ENCODE assay signal across 8 cellular contexts in the genomic region with DNA sequence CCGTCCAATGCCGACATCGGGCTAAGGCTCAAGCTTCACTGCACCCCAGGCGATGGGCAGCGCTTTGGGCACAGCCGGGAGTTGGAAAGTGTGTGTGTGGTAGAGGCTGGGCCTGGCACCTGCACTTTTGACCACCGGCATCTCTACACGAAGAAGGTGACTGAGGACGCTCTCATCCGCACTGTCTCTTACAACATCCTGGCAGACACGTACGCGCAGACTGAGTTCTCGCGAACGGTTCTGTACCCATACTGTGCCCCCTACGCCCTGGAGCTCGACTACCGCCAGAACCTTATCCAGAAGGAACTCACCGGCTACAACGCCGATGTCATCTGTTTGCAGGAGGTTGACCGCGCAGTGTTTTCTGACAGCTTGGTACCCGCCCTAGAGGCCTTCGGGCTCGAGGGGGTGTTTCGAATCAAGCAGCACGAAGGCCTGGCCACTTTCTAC. TPM values are rescaled to one million over a fixed set of nuclear protein-coding genes. Genes with fewer than 3 reads are reported as not detected.
DNase-seq lines count a peak whose midpoint lies in the region; ATAC-seq and TF ChIP-seq lines count a peak whose summit lies in the region.

No MANE protein-coding gene starts in this region.

- H3K4me1 ChIP-seq in IMR-90 (ENCODE audit: control insufficient read depth, insufficient read depth, low read length): peaks cover 1% of the 10 kb centered on the region; the same call in 1 of the 2 replicates
- peaks cover 13% of the 10 kb centered on the region for H3K4me1 ChIP-seq in endocrine pancreas (ENCODE audit: control insufficient read depth, insufficient read depth, low read length)
- H3K4me1 ChIP-seq in tibial nerve: peaks cover 0 to 41% (median 17%) of the 10 kb centered on the region in 4 donors

- H3K79me1 ChIP-seq in IMR-90 (ENCODE audit: low read depth in 1 of 2, low read length in 2 of 2): peaks cover 6 to 26% of the 10 kb centered on the region in 2 experiments

- H3K18ac ChIP-seq in IMR-90 (ENCODE audit: low read depth, low read length): no peak overlapping the region

- H3K9me3 Mint-ChIP-seq in activated CD4-positive, alpha-beta T cell treated with anti-CD3 and anti-CD28 coated beads, Interleukin-2, amount 10 ng/mL, durations not matched to agents 24 days and 14 days: no peaks in the 10 kb centered on the region
- no peaks in the 10 kb centered on the region for H3K9me3 Mint-ChIP-seq in naive B cell

- H2BK15ac ChIP-seq in IMR-90 (ENCODE audit: low read depth, low read length): no peak overlapping the region

- peak overlapping the region; percentile 100 for H2AFZ ChIP-seq in IMR-90 (replicated peaks; ENCODE audit: low read length, poor library complexity)

- no peak overlapping the region for H2BK120ac ChIP-seq in IMR-90 (ENCODE audit: low read depth, low read length)

- dilution Hi-C loops in IMR-90 (cut with HindIII; ENCODE audit: low sequenced_read_pairs, unreplicated experiment): no loop called here

- H2AK5ac ChIP-seq in IMR-90 (ENCODE audit: low read depth, low read length): peak overlapping the region; percentile 90; the same call in 1 of the 2 replicates

- intact Hi-C loops in IMR-90 (cut with micrococcal nuclease): loop anchor here (2.0 to 5.0 kb wide), 2 partner anchors 385 to 456 kb away; no protein-coding TSS in a partner anchor
- intact Hi-C loops in activated CD4-positive, alpha-beta T cell treated with anti-CD3 and anti-CD28 coated beads, Interleukin-2, amount 10 ng/mL, durations not matched to agents 24 days and 14 days (cut with micrococcal nuclease): loop anchor here (2.0 to 5.0 kb wide), 4 partner anchors 24 to 330 kb away; partner anchors contain the start of genes APPL1 and DENND6A

- H4K8ac ChIP-seq in IMR-90 (ENCODE audit: low read depth in 2 of 2, low read length in 2 of 2): peak overlapping the region; percentile 55 to 99; a peak in 2 of 4 replicates

- peaks cover 4% of the 10 kb centered on the region for H3K9me1 ChIP-seq in IMR-90 (ENCODE audit: insufficient read depth, low read length)

- H2BK20ac ChIP-seq in IMR-90 (ENCODE audit: low read depth, low read length): no peak overlapping the region

- in situ Hi-C loops in IMR-90 (cut with MboI; ENCODE audit: low sequenced_read_pairs): loop anchor here (25.0 kb wide), 1 partner anchor 395 kb away; the partner anchor contains the start of gene IL17RD

- peak overlapping the region; percentile 96 for H3K4me2 ChIP-seq in IMR-90 (ENCODE audit: low read depth, low read length)

- DNase-seq in DMS53 (lab: John Stamatoyannopoulos, UW) (peak; percentile 34), DMS53 treated with DMSO at 0.1 percent for 48 hours (lab: John Stamatoyannopoulos, UW; ENCODE audit: unreplicated experiment) (no peak), IMR-90 (peak; percentile 56), naive B cell (peak; percentile 25), tibial nerve (ENCODE audit: low spot score in 2 of 2) (no peak)
- peak; percentile 83 for DNase-seq in activated CD4-positive, alpha-beta T cell treated with anti-CD3 and anti-CD28 coated beads, Interleukin-2, amount 10 ng/mL, durations not matched to agents 24 days and 14 days

- peak overlapping the region; percentile 95 for H2AK9ac ChIP-seq in IMR-90 (replicated peaks; ENCODE audit: low read depth, low read length, poor library complexity)

- ATAC-seq in IMR-90 (ENCODE audit: low read depth): peak; percentile 22
- peak; percentile 12 to 13 for ATAC-seq in naive B cell (ENCODE audit: low read depth in 2 of 2)
- ATAC-seq in HG02763 (IDR thresholded peaks at IDR 0.05; ENCODE audit: unreplicated experiment): no peak

- no TSS peak for BruUV-seq in IMR-90 (replicated peaks; lab: Mats Ljungman, UMichigan)

- H3K9ac ChIP-seq in IMR-90 (ENCODE audit: low read depth, low read length) (peak overlapping the region; percentile 87), endocrine pancreas (ENCODE audit: control insufficient read depth, insufficient read depth, low read length) (peak overlapping the region; percentile 98)

- WGBS in IMR-90 (ENCODE audit: extremely low coverage in 2 of 2, insufficient read length in 1 of 2), 2 experiments: 5% methylated on average over 13 of the region's 29 CpGs; no CpG with 5 or more reads in 1 of the 2 experiments
- WGBS in tibial nerve, 2 donors: 1 to 2% methylated on average over 17 to 29 of the region's 29 CpGs

- no peak overlapping the region for H3K56ac ChIP-seq in IMR-90 (ENCODE audit: extremely low read depth, insufficient read depth, low read length)

- TF ChIP-seq POLR2A in IMR-90 (IDR thresholded peaks at IDR 0.05; ENCODE audit: low read depth, low read length): peak; percentile 48
- TF ChIP-seq POLR2A in tibial nerve (IDR thresholded peaks at IDR 0.05): no peak

- POLR2A ChIA-PET in IMR-90 (lab: Charles Lee; ENCODE audit: unreplicated experiment): no interaction called here

- no peak for TF ChIP-seq RAD21 in IMR-90 (IDR thresholded peaks at IDR 0.05; ENCODE audit: low read length)

- CTCF ChIA-PET in IMR-90 (lab: Yijun Ruan, JAX): no interaction called here

- no peaks in the 10 kb centered on the region for H3K27me3 Mint-ChIP-seq in activated CD4-positive, alpha-beta T cell treated with anti-CD3 and anti-CD28 coated beads, Interleukin-2, amount 10 ng/mL, durations not matched to agents 24 days and 14 days
- H3K27me3 Mint-ChIP-seq in naive B cell: no peaks in the 10 kb centered on the region

- H3K27ac Mint-ChIP-seq in activated CD4-positive, alpha-beta T cell treated with anti-CD3 and anti-CD28 coated beads, Interleukin-2, amount 10 ng/mL, durations not matched to agents 24 days and 14 days: peak overlapping the region; percentile 97
- peak overlapping the region; percentile 98 to 100 (median 99) for H3K27ac Mint-ChIP-seq in naive B cell

- peak overlapping the region; percentile 33 for H3K14ac ChIP-seq in IMR-90 (replicated peaks; ENCODE audit: low read depth, low read length)

- H4K20me1 ChIP-seq in IMR-90 (ENCODE audit: insufficient read depth, low read length): peaks cover 11% of the 10 kb centered on the region

- H3K27ac ChIP-seq in IMR-90 (ENCODE audit: insufficient read depth, low read length) (peak overlapping the region; percentile 73), tibial nerve (peak overlapping the region in 2 of 4 donors; percentile 82 to 94)

- H4K91ac ChIP-seq in IMR-90 (ENCODE audit: insufficient read depth, low read depth, low read length): peak overlapping the region; percentile 36

- no peaks in the 10 kb centered on the region for H3K9me3 ChIP-seq in IMR-90 (ENCODE audit: control insufficient read depth, insufficient read depth, low read length)
- no peaks in the 10 kb centered on the region for H3K9me3 ChIP-seq in endocrine pancreas (ENCODE audit: control insufficient read depth, low read length)
- no peaks in the 10 kb centered on the region for H3K9me3 ChIP-seq in tibial nerve

- TF ChIP-seq EP300 in tibial nerve (IDR thresholded peaks at IDR 0.05): no peak

- H3K36me3 ChIP-seq in IMR-90 (ENCODE audit: control insufficient read depth, insufficient read depth, low read length) (peaks cover 2% of the 10 kb centered on the region; the same call in 1 of the 2 replicates), endocrine pancreas (ENCODE audit: control insufficient read depth, insufficient read depth, low read length) (no peaks in the 10 kb centered on the region), tibial nerve (peaks cover 0 to 24% (median 0%) of the 10 kb centered on the region in 3 donors)

- peaks cover 37% of the 10 kb centered on the region for H3K4me1 Mint-ChIP-seq in activated CD4-positive, alpha-beta T cell treated with anti-CD3 and anti-CD28 coated beads, Interleukin-2, amount 10 ng/mL, durations not matched to agents 24 days and 14 days
- peaks cover 28 to 36% (median 30%) of the 10 kb centered on the region in 3 donors for H3K4me1 Mint-ChIP-seq in naive B cell

- H3K4me3 ChIP-seq in IMR-90 (ENCODE audit: insufficient read depth, low read depth, low read length) (peak overlapping the region; percentile 79), endocrine pancreas (ENCODE audit: control insufficient read depth, insufficient read depth, low read length) (peak overlapping the region; percentile 91), tibial nerve (peak overlapping the region; percentile 75 to 99 (median 88))

- peak overlapping the region; percentile 93 for H3K23ac ChIP-seq in IMR-90 (ENCODE audit: low read depth, low read length)

- peak overlapping the region; percentile 10; the same call in 1 of the 2 replicates for H4K5ac ChIP-seq in IMR-90 (ENCODE audit: low read depth, low read length)

- TF ChIP-seq CTCF in IMR-90 (conservative IDR thresholded peaks at IDR 0.05; ENCODE audit: low read depth, low read length): no peak
- TF ChIP-seq CTCF in tibial nerve (IDR thresholded peaks at IDR 0.05): no peak

- peak overlapping the region; percentile 79 for H3K4me3 Mint-ChIP-seq in activated CD4-positive, alpha-beta T cell treated with anti-CD3 and anti-CD28 coated beads, Interleukin-2, amount 10 ng/mL, durations not matched to agents 24 days and 14 days
- peak overlapping the region; percentile 80 to 100 (median 94) for H3K4me3 Mint-ChIP-seq in naive B cell

- H3K4ac ChIP-seq in IMR-90 (ENCODE audit: low read depth, low read length): peak overlapping the region; percentile 44

- peaks cover 34% of the 10 kb centered on the region for H3K36me3 Mint-ChIP-seq in activated CD4-positive, alpha-beta T cell treated with anti-CD3 and anti-CD28 coated beads, Interleukin-2, amount 10 ng/mL, durations not matched to agents 24 days and 14 days (ENCODE audit: low read depth)
- no peaks in the 10 kb centered on the region for H3K36me3 Mint-ChIP-seq in naive B cell

- H2BK5ac ChIP-seq in IMR-90 (ENCODE audit: low read depth, low read length, poor library complexity, severe bottlenecking): peak overlapping the region; percentile 49

- no peaks in the 10 kb centered on the region for H3K27me3 ChIP-seq in IMR-90 (ENCODE audit: control insufficient read depth, insufficient read depth, low read length)
- no peaks in the 10 kb centered on the region for H3K27me3 ChIP-seq in endocrine pancreas (ENCODE audit: control insufficient read depth, insufficient read depth, low read length)
- no peaks in the 10 kb centered on the region for H3K27me3 ChIP-seq in tibial nerve

RNA-seq across cellular contexts. Expression of gene PDE12, which starts 1.0 kb away (rescaled TPM):
- total RNA-seq in IMR-90 (2012; rRNA removed): 16.8 and 16.9 TPM in 2 replicates
- polyA plus RNA-seq in IMR-90 (2012; rRNA removed): 9.5 and 10.0 TPM in 2 replicates
- polyA plus RNA-seq in IMR-90 (2012; cell fraction: cytosol; rRNA removed): 6.5 and 8.9 TPM in 2 replicates
- 4.3 and 7.0 TPM in 2 replicates for polyA plus RNA-seq in IMR-90 (2012; cell fraction: nucleus; rRNA removed; ENCODE audit: low replicate concordance)
- 34.4 TPM in 2 replicates for total RNA-seq in activated CD4-positive, alpha-beta T cell treated with anti-CD3 and anti-CD28 coated beads, Interleukin-2, amount 10 ng/mL, durations not matched to agents 24 days and 14 days
- 10 to 100 TPM in 5 of 6 donors, 1 to 10 TPM in 1; 9.5 to 16.1 (median 12.5) TPM for polyA plus RNA-seq in naive B cell (ENCODE audit: low read depth in 6 of 6)
- 10 to 100 TPM; 10.5 to 20.1 (median 16.9) TPM for total RNA-seq in tibial nerve

RNA-seq across cellular contexts. Expression of gene DNAH12, which starts 13.0 kb away (rescaled TPM):
- total RNA-seq in IMR-90 (2012; rRNA removed) (under 0.01 TPM in 2 replicates), tibial nerve (1 to 10 TPM in 1 of 4 donors, under 1 TPM in 3; under 0.01 to 1.1 (median 0.15) TPM)
- polyA plus RNA-seq in IMR-90 (2012; rRNA removed) (0.02 TPM in 1 of 2 replicates, not detected in the other), naive B cell (ENCODE audit: low read depth in 6 of 6) (under 1 TPM in 2 of 6 donors, not detected in 4; 0.11 to 0.71 TPM)
- polyA plus RNA-seq in IMR-90 (2012; cell fraction: cytosol; rRNA removed): not detected in 2 replicates
- 0.17 TPM in 1 of 2 replicates, not detected in the other for polyA plus RNA-seq in IMR-90 (2012; cell fraction: nucleus; rRNA removed; ENCODE audit: low replicate concordance)
- not detected in 2 replicates for total RNA-seq in activated CD4-positive, alpha-beta T cell treated with anti-CD3 and anti-CD28 coated beads, Interleukin-2, amount 10 ng/mL, durations not matched to agents 24 days and 14 days

RNA-seq across cellular contexts. Expression of gene ARF4, which starts 40.0 kb away (rescaled TPM):
- 172 and 290 TPM in 2 replicates for total RNA-seq in IMR-90 (2012; rRNA removed)
- polyA plus RNA-seq in IMR-90 (2012; rRNA removed): 357 and 412 TPM in 2 replicates
- polyA plus RNA-seq in IMR-90 (2012; cell fraction: cytosol; rRNA removed): 104 and 250 TPM in 2 replicates
- polyA plus RNA-seq in IMR-90 (2012; cell fraction: nucleus; rRNA removed; ENCODE audit: low replicate concordance): 132 and 157 TPM in 2 replicates
- 84.4 and 91.4 TPM in 2 replicates for total RNA-seq in activated CD4-positive, alpha-beta T cell treated with anti-CD3 and anti-CD28 coated beads, Interleukin-2, amount 10 ng/mL, durations not matched to agents 24 days and 14 days
- 100 to 1,000 TPM; 106 to 153 (median 133) TPM for polyA plus RNA-seq in naive B cell (ENCODE audit: low read depth in 6 of 6)
- total RNA-seq in tibial nerve: 10 to 100 TPM; 53.7 to 96.9 (median 83.9) TPM

Comparison
In these comparisons a context has a peak if more than half of its experiments do, and no peak if none do; other contexts are left out.
1. DNase-seq: peak in DMS53 (single experiment), IMR-90 (single experiment), activated CD4-positive, alpha-beta T cell treated with anti-CD3 and anti-CD28 coated beads, Interleukin-2, amount 10 ng/mL, durations not matched to agents 24 days and 14 days (single experiment) and naive B cell (single experiment); none in DMS53 treated with DMSO at 0.1 percent for 48 hours (single experiment) and tibial nerve (0 of 2).
2. Peak in every context shown above with its lines, with median percentiles within 50 percentile points of each other: H3K4me3 ChIP-seq.